Comparison of ENCODE assay signal across 19 cellular contexts in the genomic region with DNA sequence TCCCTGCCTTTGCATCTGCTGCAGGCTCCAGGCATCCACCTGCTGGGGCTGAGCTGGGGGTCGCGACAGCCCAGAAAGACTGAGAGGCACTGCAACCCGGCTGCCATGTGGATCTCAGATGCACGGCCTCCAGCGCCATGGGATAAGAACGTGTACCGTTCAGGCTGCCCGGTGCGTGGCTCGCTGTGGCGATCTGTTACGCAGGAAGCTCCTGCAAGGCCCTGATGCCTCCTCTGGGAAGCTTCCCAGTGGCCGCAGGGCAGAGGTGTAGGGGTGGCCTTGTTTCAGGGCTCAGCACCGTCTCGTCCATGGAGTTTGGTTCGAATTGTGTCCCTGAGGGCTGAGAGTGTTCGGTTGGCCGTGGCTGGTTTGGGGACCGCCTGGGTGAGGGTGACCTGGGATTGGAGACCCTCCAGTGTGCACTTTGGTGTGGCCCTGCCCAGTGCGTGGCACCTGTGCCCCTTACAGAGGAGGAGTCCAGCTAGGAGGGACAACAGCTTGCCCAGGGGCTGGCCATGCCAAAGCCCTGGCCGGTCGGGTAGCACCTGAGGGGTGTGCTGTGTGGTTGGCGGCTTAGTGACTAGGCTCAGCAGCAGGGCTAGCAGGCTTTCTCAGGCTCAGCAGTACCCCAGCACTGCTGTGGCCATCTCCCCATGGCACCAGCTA.
"Had no signal": no experiment of that assay in that cellular context is flagged by ENCODE, and none has a peak within 500 bp of the region (broad histone marks: within the 10 kb centered on the region; RNA-seq: fewer than 3 reads in every experiment).

No MANE protein-coding gene starts in this region.

- H3K9me3 ChIP-seq: neutrophil, pancreas, stomach, testis, tibial artery, upper lobe of left lung had no signal

- DNase-seq: cortex of kidney; effector memory CD8-positive, alpha-beta T cell; natural killer cell; retina; stimulated activated CD4-positive, alpha-beta T cell treated with anti-CD3 and anti-CD28 coated beads, Interleukin-12 subunit alpha, Interleukin-12 subunit beta, amount 100 ng/mL, for 4 hours; stimulated activated CD4-positive, alpha-beta T cell treated with anti-CD3 and anti-CD28 coated beads, Interleukin-1b, Interleukin-23, amount 100 ng/mL, for 48 hours; stimulated activated CD4-positive, alpha-beta T cell treated with anti-CD3 and anti-CD28 coated beads, Interleukin-4, amount 100 ng/mL, for 1 hour; stimulated activated CD8-positive, alpha-beta memory T cell treated with anti-CD3 and anti-CD28 coated beads, Interleukin-4, amount 100 ng/mL, for 48 hours; stimulated activated naive CD4-positive, alpha-beta T cell treated with Interleukin-2 at 50 U/mL for 16 hours; stomach; testis; tibial artery had no signal

- H3K27me3 ChIP-seq: neutrophil, pancreas, testis, upper lobe of left lung had no signal

- H3K4me1 ChIP-seq: pancreas, stomach, testis, tibial artery, upper lobe of left lung had no signal

- H3K4me2 ChIP-seq: smooth muscle cell had no signal

- H3K36me3 ChIP-seq: neutrophil, pancreas, stomach, tibial artery, upper lobe of left lung had no signal

- H3K4me3 ChIP-seq: lung, pancreas, smooth muscle cell, stomach, testis, tibial artery, upper lobe of left lung had no signal

- H3K9me3 Mint-ChIP-seq: effector memory CD8-positive, alpha-beta T cell; memory B cell; natural killer cell had no signal

- H3K27ac Mint-ChIP-seq: effector memory CD8-positive, alpha-beta T cell; memory B cell; natural killer cell had no signal

- H3K4me1 Mint-ChIP-seq: memory B cell, natural killer cell had no signal

- H3K4me3 Mint-ChIP-seq: effector memory CD8-positive, alpha-beta T cell; memory B cell; natural killer cell had no signal

- H3K36me3 Mint-ChIP-seq: memory B cell, natural killer cell had no signal

- ATAC-seq: effector memory CD8-positive, alpha-beta T cell; natural killer cell; pancreas; sciatic nerve had no signal

- H3K27me3 Mint-ChIP-seq: memory B cell had no signal

- H3K27ac ChIP-seq: neutrophil, pancreas, stomach, testis, tibial artery, upper lobe of left lung had no signal
